ENCODE assay signal across 17 cellular contexts in the genomic region with DNA sequence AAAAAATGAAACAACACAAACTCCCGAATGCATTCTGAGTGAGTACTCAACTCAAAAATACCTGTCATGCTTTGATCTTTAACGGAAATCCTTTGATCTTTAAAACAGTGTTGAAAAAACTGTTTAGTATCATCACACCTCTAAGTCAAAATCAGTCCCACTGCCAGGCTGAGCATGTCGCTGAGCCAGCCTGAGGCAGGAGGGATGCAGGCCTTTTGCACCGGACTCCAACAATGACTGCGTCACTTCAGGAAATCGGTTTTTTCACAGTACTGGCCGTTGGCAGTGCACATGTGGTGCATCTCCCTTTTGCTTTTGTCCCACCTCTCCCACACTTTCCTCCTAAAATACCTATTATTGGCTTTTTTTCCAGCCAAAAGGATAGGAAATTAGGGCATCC.
DNase-seq lines count a peak whose midpoint lies in the region; FAIRE-seq lines count a peak whose summit lies in the region.
"Had no signal": no experiment of that assay in that cellular context is flagged by ENCODE, and none has a peak within 500 bp of the region (broad histone marks: within the 10 kb centered on the region; RNA-seq: fewer than 3 reads in every experiment).

No MANE protein-coding gene starts in this region.

- peak overlapping the region; percentile 69 for H3K4me3 Mint-ChIP-seq in T-helper 1 cell treated with Interleukin-12 subunit alpha and Interleukin-12 subunit beta and Interleukin-4 antibody, amounts not matched to agents 30 μg/mL and 1 μg/mL, for 36 hours
- H3K4me3 Mint-ChIP-seq: activated CD8-positive, alpha-beta memory T cell treated with anti-CD3 and anti-CD28 coated beads, Interleukin-2, amount 10 ng/mL, durations not matched to agents 7 days and 5 days; B cell; natural killer cell treated with Interleukin-12 subunit alpha and Interleukin-12 subunit beta and Interleukin-15 and Interleukin-18, amount 100 ng/mL, for 72 hours had no signal

- intact Hi-C loops in posterior vena cava (cut with DNase I), result no loop called here

- no peaks in the 10 kb centered on the region for H3K36me3 Mint-ChIP-seq in T-helper 1 cell treated with Interleukin-12 subunit alpha and Interleukin-12 subunit beta and Interleukin-4 antibody, amounts not matched to agents 30 μg/mL and 1 μg/mL, for 36 hours (ENCODE audit: low read depth)
- H3K36me3 Mint-ChIP-seq: activated CD8-positive, alpha-beta memory T cell treated with anti-CD3 and anti-CD28 coated beads, Interleukin-2, amount 10 ng/mL, durations not matched to agents 7 days and 5 days; natural killer cell treated with Interleukin-12 subunit alpha and Interleukin-12 subunit beta and Interleukin-15 and Interleukin-18, amount 100 ng/mL, for 72 hours had no signal

- FAIRE-seq in GM19239 (lab: Jason Lieb, UNC), result no peak
- FAIRE-seq: TTC549 had no signal

- peak overlapping the region; percentile 73 for H3K27ac ChIP-seq in skeletal muscle tissue (ENCODE audit: low read depth, low read length)
- H3K27ac ChIP-seq: lower lobe of right lung, testis had no signal

- peak overlapping the region in 2 of 3 donors; percentile 40 to 45 for H3K9ac ChIP-seq in skeletal muscle tissue (ENCODE audit: low read depth in 1 of 3, low read length in 3 of 3)

- H3K9me3 Mint-ChIP-seq in T-helper 1 cell treated with Interleukin-12 subunit alpha and Interleukin-12 subunit beta and Interleukin-4 antibody, amounts not matched to agents 30 μg/mL and 1 μg/mL, for 36 hours, result no peaks in the 10 kb centered on the region
- H3K9me3 Mint-ChIP-seq: natural killer cell treated with Interleukin-12 subunit alpha and Interleukin-12 subunit beta and Interleukin-15 and Interleukin-18, amount 100 ng/mL, for 72 hours had no signal

- peak overlapping the region; percentile 79 for H3K27ac Mint-ChIP-seq in T-helper 1 cell treated with Interleukin-12 subunit alpha and Interleukin-12 subunit beta and Interleukin-4 antibody, amounts not matched to agents 30 μg/mL and 1 μg/mL, for 36 hours
- H3K27ac Mint-ChIP-seq: activated CD8-positive, alpha-beta memory T cell treated with anti-CD3 and anti-CD28 coated beads, Interleukin-2, amount 10 ng/mL, durations not matched to agents 7 days and 5 days; B cell; natural killer cell treated with Interleukin-12 subunit alpha and Interleukin-12 subunit beta and Interleukin-15 and Interleukin-18, amount 100 ng/mL, for 72 hours had no signal

- H3K27me3 ChIP-seq in skeletal muscle tissue (ENCODE audit: control insufficient read depth in 3 of 3, insufficient read depth in 3 of 3, low read length in 3 of 3), result peaks cover 0 to 6% (median 0%) of the 10 kb centered on the region in 3 donors
- H3K27me3 ChIP-seq: testis had no signal

- no peaks in the 10 kb centered on the region for H3K9me3 ChIP-seq in skeletal muscle tissue (ENCODE audit: control insufficient read depth in 3 of 3, low read length in 3 of 3)
- H3K9me3 ChIP-seq: lower lobe of right lung, testis had no signal

- H3K27me3 Mint-ChIP-seq in T-helper 1 cell treated with Interleukin-12 subunit alpha and Interleukin-12 subunit beta and Interleukin-4 antibody, amounts not matched to agents 30 μg/mL and 1 μg/mL, for 36 hours (ENCODE audit: low read depth), result no peaks in the 10 kb centered on the region

- H3K4me1 Mint-ChIP-seq in T-helper 1 cell treated with Interleukin-12 subunit alpha and Interleukin-12 subunit beta and Interleukin-4 antibody, amounts not matched to agents 30 μg/mL and 1 μg/mL, for 36 hours (ENCODE audit: low read depth), result peaks cover 53% of the 10 kb centered on the region

- peak; percentile 10 for DNase-seq in stimulated activated CD4-positive, alpha-beta T cell treated with anti-CD3 and anti-CD28 coated beads, Interleukin-15, amount 100 ng/mL, for 24 hours
- DNase-seq in stimulated activated CD4-positive, alpha-beta T cell treated with anti-CD3 and anti-CD28 coated beads, Interleukin-4, amount 100 ng/mL, for 4 hours, result no peak
- DNase-seq in cerebellar cortex (ENCODE audit: low spot score), result peak; percentile 63
- no peak for DNase-seq in posterior vena cava (ENCODE audit: low spot score)
- DNase-seq in NCI-H226, result no peak
- no peak for DNase-seq in GM19239 (ENCODE audit: insufficient read length, low spot score)
- DNase-seq: activated CD8-positive, alpha-beta memory T cell treated with anti-CD3 and anti-CD28 coated beads, Interleukin-2, amount 10 ng/mL, durations not matched to agents 7 days and 5 days; IMR-90; lower lobe of right lung; MV-4-11; Right ventricle myocardium superior; testis had no signal

- H3K36me3 ChIP-seq in skeletal muscle tissue (ENCODE audit: control insufficient read depth in 3 of 3, insufficient read depth in 3 of 3, low read length in 3 of 3), result no peaks in the 10 kb centered on the region
- H3K36me3 ChIP-seq: lower lobe of right lung had no signal

- H3K4me1 ChIP-seq in skeletal muscle tissue (ENCODE audit: control insufficient read depth in 3 of 3, insufficient read depth in 3 of 3, low read length in 3 of 3), result peaks cover 9 to 16% (median 15%) of the 10 kb centered on the region in 3 donors
- H3K4me1 ChIP-seq: lower lobe of right lung, testis had no signal

- H3K4me3 ChIP-seq in skeletal muscle tissue (ENCODE audit: low read length in 3 of 3), result peak overlapping the region in 1 of 3 donors; percentile 13
- H3K4me3 ChIP-seq: lower lobe of right lung, testis had no signal

Comparison
In these comparisons a context has a peak if more than half of its experiments do, and no peak if none do; other contexts are left out.
1. DNase-seq: peak in stimulated activated CD4-positive, alpha-beta T cell treated with anti-CD3 and anti-CD28 coated beads, Interleukin-15, amount 100 ng/mL, for 24 hours (single experiment) and cerebellar cortex (single experiment); none in stimulated activated CD4-positive, alpha-beta T cell treated with anti-CD3 and anti-CD28 coated beads, Interleukin-4, amount 100 ng/mL, for 4 hours (0 of 2), posterior vena cava (single experiment), NCI-H226 (single experiment) and GM19239 (single experiment).